9 cellular contexts compared by ENCODE assay signal in the genomic region with DNA sequence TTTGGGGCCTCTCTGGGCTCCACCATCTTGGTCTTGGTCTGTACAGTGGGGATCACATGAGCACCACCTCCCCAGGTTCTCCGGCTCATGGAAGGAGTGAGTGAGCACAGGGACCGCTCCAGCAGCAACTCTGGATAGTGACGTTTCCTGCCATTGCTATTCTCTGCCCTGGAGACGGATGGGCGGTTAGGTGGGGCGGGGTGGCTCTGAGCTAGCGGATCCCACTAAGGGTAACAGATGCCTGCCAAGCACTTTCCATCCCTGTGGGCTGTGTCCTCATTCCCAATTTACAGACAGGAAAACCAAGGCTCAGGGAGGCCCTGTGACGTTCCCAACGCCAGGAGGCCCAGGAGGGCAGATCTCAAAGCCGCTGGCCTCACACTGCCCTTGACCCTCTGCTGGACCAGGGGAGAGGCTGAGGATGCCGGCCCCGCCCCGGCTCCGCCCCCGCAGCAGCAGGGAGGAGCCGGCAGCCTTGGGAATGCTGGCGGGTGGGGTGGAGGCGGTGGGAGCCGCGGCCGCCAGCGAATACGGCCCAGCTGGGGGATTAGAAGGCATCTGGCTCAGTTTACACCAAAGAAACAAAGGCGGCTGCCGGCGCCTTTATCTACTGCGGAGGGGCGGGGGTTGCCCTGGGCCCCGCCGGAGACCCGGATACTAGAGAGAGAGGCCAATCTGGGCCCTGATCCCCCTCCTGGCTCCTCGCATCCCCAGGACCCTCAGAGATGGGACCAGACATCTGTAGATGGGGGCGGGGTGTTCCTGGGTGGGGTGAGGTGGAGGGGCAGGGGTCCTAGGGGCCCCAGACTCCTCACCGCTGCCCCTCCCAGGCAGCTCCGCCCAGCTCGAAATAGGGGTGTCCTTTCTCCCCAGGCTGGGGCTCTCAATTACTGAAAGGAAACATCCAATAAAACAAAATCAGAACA.
DNase-seq lines count a peak whose midpoint lies in the region; ATAC-seq and TF ChIP-seq lines count a peak whose summit lies in the region.
"Had no signal": no experiment of that assay in that cellular context is flagged by ENCODE, and none has a peak within 500 bp of the region (broad histone marks: within the 10 kb centered on the region; RNA-seq: fewer than 3 reads in every experiment).

No MANE protein-coding gene starts in this region.

- POLR2A ChIA-PET in BJ (lab: Charles Lee) = interaction anchor here (0.7 kb wide), 1 partner anchor 18 kb away, joined by 3 read pairs; no protein-coding TSS in a partner anchor
- POLR2A ChIA-PET in naive thymus-derived CD4-positive, alpha-beta T cell (lab: Charles Lee) = no interaction called here

- H3K9me2 ChIP-seq in neural cell (ENCODE audit: insufficient read depth, low read length) = no peaks in the 10 kb centered on the region

- CTCF ChIA-PET in BJ (lab: Yijun Ruan, JAX) = interaction anchor here (1.6 to 3.9 kb wide), 3 partner anchors 11 to 35 kb away, joined by 5 to 11 read pairs (median 10); no protein-coding TSS in a partner anchor
- CTCF ChIA-PET in naive thymus-derived CD4-positive, alpha-beta T cell (lab: Charles Lee) = no interaction called here

- intact Hi-C loops in esophagus muscularis mucosa (cut with DNase I) = no loop called here
- intact Hi-C loops in naive thymus-derived CD4-positive, alpha-beta T cell (cut with micrococcal nuclease) = no loop called here

- H3K4me1 ChIP-seq in esophagus muscularis mucosa = peaks cover 42 to 82% (median 81%) of the 10 kb centered on the region in 4 donors
- no peaks in the 10 kb centered on the region for H3K4me1 ChIP-seq in naive thymus-derived CD4-positive, alpha-beta T cell (ENCODE audit: control insufficient read depth in 2 of 2, insufficient read depth in 2 of 2, low read length in 2 of 2)

- no peaks in the 10 kb centered on the region for H3K36me3 Mint-ChIP-seq in naive thymus-derived CD4-positive, alpha-beta T cell

- DNase-seq in BJ (ENCODE audit: low read depth) (no peak), NCI-H2171 (lab: John Stamatoyannopoulos, UW) (peak; percentile 90), esophagus muscularis mucosa (ENCODE audit: extremely low spot score) (no peak)
- no peak for DNase-seq in naive thymus-derived CD4-positive, alpha-beta T cell
- DNase-seq: activated CD4-positive, alpha-beta T cell treated with anti-CD3 and anti-CD28 coated beads for 1 hour had no signal

- ATAC-seq in HG03025 (IDR thresholded peaks at IDR 0.05; ENCODE audit: low FRiP score, unreplicated experiment) (no peak), HG03045 (IDR thresholded peaks at IDR 0.05; ENCODE audit: unreplicated experiment) (no peak), GM18907 (IDR thresholded peaks at IDR 0.05; ENCODE audit: unreplicated experiment) (no peak)
- ATAC-seq in naive thymus-derived CD4-positive, alpha-beta T cell = no peak

- no peak overlapping the region for H3K27ac Mint-ChIP-seq in naive thymus-derived CD4-positive, alpha-beta T cell

- no peaks in the 10 kb centered on the region for H3K79me2 ChIP-seq in neural cell (replicated peaks; ENCODE audit: insufficient read depth, low read length)

- peaks cover 0 to 8% (median 0%) of the 10 kb centered on the region in 7 donors for H3K4me1 Mint-ChIP-seq in naive thymus-derived CD4-positive, alpha-beta T cell

- TF ChIP-seq EP300 in esophagus muscularis mucosa (IDR thresholded peaks at IDR 0.05) (no peak), neural cell (conservative IDR thresholded peaks at IDR 0.05; ENCODE audit: poor library complexity, severe bottlenecking) (no peak)

- H3K36me3 ChIP-seq in BJ (ENCODE audit: control insufficient read depth, insufficient read depth, low read length) = no peaks in the 10 kb centered on the region
- no peaks in the 10 kb centered on the region for H3K36me3 ChIP-seq in esophagus muscularis mucosa
- no peaks in the 10 kb centered on the region for H3K36me3 ChIP-seq in neural cell (ENCODE audit: insufficient read depth, low read length)
- no peaks in the 10 kb centered on the region for H3K36me3 ChIP-seq in naive thymus-derived CD4-positive, alpha-beta T cell (ENCODE audit: control insufficient read depth in 2 of 3, insufficient read depth in 3 of 3, low read length in 3 of 3)

- TF ChIP-seq CTCF in BJ (IDR thresholded peaks at IDR 0.05; ENCODE audit: insufficient read depth, low read depth, low read length) = 0 out of 2 replicates have a peak, but pooled peaks have one; percentile 9
- peak in 1 of 3 experiments; percentile 11 for TF ChIP-seq CTCF in esophagus muscularis mucosa (IDR thresholded peaks at IDR 0.05)
- TF ChIP-seq CTCF in neural cell (IDR thresholded peaks at IDR 0.05; ENCODE audit: poor library complexity, severe bottlenecking) = no peak

- peaks cover 0 to 9% (median 0%) of the 10 kb centered on the region in 11 donors for H3K9me3 Mint-ChIP-seq in naive thymus-derived CD4-positive, alpha-beta T cell

- TF ChIP-seq RAD21 in neural cell (conservative IDR thresholded peaks at IDR 0.05) = no peak

- peaks cover 23 to 44% (median 23%) of the 10 kb centered on the region in 5 donors for H3K27me3 Mint-ChIP-seq in naive thymus-derived CD4-positive, alpha-beta T cell

- H3K4me3 Mint-ChIP-seq in naive thymus-derived CD4-positive, alpha-beta T cell = peak overlapping the region in 3 of 10 donors; percentile 3 to 67 (median 54)

- H3K4me3 ChIP-seq in BJ (ENCODE audit: low read depth, low read length) (peak overlapping the region; percentile 41), esophagus muscularis mucosa (peak overlapping the region; percentile 50 to 63 (median 52)), neural cell (ENCODE audit: low read length) (peak overlapping the region; percentile 18)
- H3K4me3 ChIP-seq in naive thymus-derived CD4-positive, alpha-beta T cell (ENCODE audit: low read length) = no peak overlapping the region

- H3K4me2 ChIP-seq in neural cell (ENCODE audit: low read length) = no peak overlapping the region

- no peaks in the 10 kb centered on the region for H3F3A ChIP-seq in neural cell (ENCODE audit: insufficient read depth, low read length, poor library complexity, severe bottlenecking)

- H3K27ac ChIP-seq in esophagus muscularis mucosa (replicated peaks in 1 of 4) (peak overlapping the region; percentile 69 to 83 (median 76)), neural cell (ENCODE audit: low read length) (no peak overlapping the region)
- no peak overlapping the region for H3K27ac ChIP-seq in naive thymus-derived CD4-positive, alpha-beta T cell (ENCODE audit: low read depth, low read length)

- H3K9ac ChIP-seq in neural cell (ENCODE audit: low read length) = peak overlapping the region; percentile 42

- WGBS in esophagus muscularis mucosa = 23% methylated on average over 17 of the region's 36 CpGs

- H3K9me3 ChIP-seq in esophagus muscularis mucosa = no peaks in the 10 kb centered on the region
- no peaks in the 10 kb centered on the region for H3K9me3 ChIP-seq in neural cell (ENCODE audit: low read length)
- H3K9me3 ChIP-seq in naive thymus-derived CD4-positive, alpha-beta T cell (ENCODE audit: control insufficient read depth in 2 of 3, low read length in 3 of 3) = no peaks in the 10 kb centered on the region

- no peak for TF ChIP-seq POLR2A in esophagus muscularis mucosa (IDR thresholded peaks at IDR 0.05; ENCODE audit: low read depth)

- H3K27me3 ChIP-seq in BJ (ENCODE audit: control insufficient read depth, insufficient read depth, low read length) = no peaks in the 10 kb centered on the region
- H3K27me3 ChIP-seq in esophagus muscularis mucosa = no peaks in the 10 kb centered on the region
- no peaks in the 10 kb centered on the region for H3K27me3 ChIP-seq in neural cell (ENCODE audit: insufficient read depth, low read depth, low read length)
- peaks cover 0 to 3% of the 10 kb centered on the region in 2 donors for H3K27me3 ChIP-seq in naive thymus-derived CD4-positive, alpha-beta T cell (ENCODE audit: control insufficient read depth in 2 of 2, insufficient read depth in 2 of 2, low read length in 2 of 2)

- no peaks in the 10 kb centered on the region for H4K20me1 ChIP-seq in neural cell (ENCODE audit: insufficient read depth)

- no peak overlapping the region for H2AFZ ChIP-seq in neural cell (ENCODE audit: low read depth, low read length)

TF ChIP-seq in neural cell, 6 proteins besides CTCF, POLR2A, EP300 and RAD21:
- TF ChIP-seq MXI1 (conservative IDR thresholded peaks at IDR 0.05; ENCODE audit: poor library complexity, severe bottlenecking) (no peak), EZH2 (IDR thresholded peaks at IDR 0.05; ENCODE audit: borderline replicate concordance, insufficient read depth, low read length, poor library complexity, severe bottlenecking) (no peak), TAF1 (IDR thresholded peaks at IDR 0.05; ENCODE audit: low read depth) (no peak), POLR2AphosphoS5 (IDR thresholded peaks at IDR 0.05) (no peak), SMC3 (conservative IDR thresholded peaks at IDR 0.05; ENCODE audit: poor library complexity) (no peak)
- TF ChIP-seq, protein P1, sequence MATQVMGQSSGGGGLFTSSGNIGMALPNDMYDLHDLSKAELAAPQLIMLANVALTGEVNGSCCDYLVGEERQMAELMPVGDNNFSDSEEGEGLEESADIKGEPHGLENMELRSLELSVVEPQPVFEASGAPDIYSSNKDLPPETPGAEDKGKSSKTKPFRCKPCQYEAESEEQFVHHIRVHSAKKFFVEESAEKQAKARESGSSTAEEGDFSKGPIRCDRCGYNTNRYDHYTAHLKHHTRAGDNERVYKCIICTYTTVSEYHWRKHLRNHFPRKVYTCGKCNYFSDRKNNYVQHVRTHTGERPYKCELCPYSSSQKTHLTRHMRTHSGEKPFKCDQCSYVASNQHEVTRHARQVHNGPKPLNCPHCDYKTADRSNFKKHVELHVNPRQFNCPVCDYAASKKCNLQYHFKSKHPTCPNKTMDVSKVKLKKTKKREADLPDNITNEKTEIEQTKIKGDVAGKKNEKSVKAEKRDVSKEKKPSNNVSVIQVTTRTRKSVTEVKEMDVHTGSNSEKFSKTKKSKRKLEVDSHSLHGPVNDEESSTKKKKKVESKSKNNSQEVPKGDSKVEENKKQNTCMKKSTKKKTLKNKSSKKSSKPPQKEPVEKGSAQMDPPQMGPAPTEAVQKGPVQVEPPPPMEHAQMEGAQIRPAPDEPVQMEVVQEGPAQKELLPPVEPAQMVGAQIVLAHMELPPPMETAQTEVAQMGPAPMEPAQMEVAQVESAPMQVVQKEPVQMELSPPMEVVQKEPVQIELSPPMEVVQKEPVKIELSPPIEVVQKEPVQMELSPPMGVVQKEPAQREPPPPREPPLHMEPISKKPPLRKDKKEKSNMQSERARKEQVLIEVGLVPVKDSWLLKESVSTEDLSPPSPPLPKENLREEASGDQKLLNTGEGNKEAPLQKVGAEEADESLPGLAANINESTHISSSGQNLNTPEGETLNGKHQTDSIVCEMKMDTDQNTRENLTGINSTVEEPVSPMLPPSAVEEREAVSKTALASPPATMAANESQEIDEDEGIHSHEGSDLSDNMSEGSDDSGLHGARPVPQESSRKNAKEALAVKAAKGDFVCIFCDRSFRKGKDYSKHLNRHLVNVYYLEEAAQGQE (IDR thresholded peaks at IDR 0.05; ENCODE audit: borderline replicate concordance) = no peak

Comparison
In these comparisons a context has a peak if more than half of its experiments do, and no peak if none do; other contexts are left out.
1. H3K27ac ChIP-seq: peak in esophagus muscularis mucosa (4 of 4); none in neural cell (single experiment) and naive thymus-derived CD4-positive, alpha-beta T cell (single experiment).